In the genomic region with DNA sequence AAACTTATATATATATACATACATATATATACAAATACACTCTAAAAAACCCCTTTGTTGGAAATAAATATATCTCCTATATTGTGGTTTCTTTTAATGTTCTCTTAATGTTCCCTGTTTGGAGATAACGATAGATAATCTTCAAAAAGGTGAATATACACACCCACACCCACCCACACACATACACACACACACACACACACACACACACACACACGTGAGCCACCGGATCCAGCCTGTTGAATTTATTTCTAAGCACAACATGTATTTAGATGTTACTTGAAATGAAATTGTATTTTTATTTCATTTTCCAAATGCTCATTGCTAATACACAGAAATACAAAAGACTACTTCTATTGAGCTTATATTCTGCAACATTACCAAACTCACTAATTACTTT, we compare ENCODE assay signal across 4 cellular contexts. TPM values are rescaled to one million over a fixed set of nuclear protein-coding genes. Genes with fewer than 3 reads are reported as not detected.
DNase-seq lines count a peak whose midpoint lies in the region; ATAC-seq and TF ChIP-seq lines count a peak whose summit lies in the region.
"Not testable (repeated sequence)": the region's sequence is repeated elsewhere in the genome, so short reads cannot be mapped to it uniquely, and the experiment has no call there.

No MANE protein-coding gene starts in this region.

- intact Hi-C loops in PC-3 (cut with micrococcal nuclease), result not testable (repeated sequence)

- not testable (repeated sequence) for TF ChIP-seq CTCF in PC-3 (conservative IDR thresholded peaks at IDR 0.05; ENCODE audit: low read depth, low read length); lung (IDR thresholded peaks at IDR 0.05; ENCODE audit: control extremely low read depth, extremely low read depth)

- not testable (repeated sequence) for H3K9me3 Mint-ChIP-seq in activated CD8-positive, alpha-beta memory T cell treated with anti-CD3 and anti-CD28 coated beads, Interleukin-2, amount 10 ng/mL, durations not matched to agents 7 days and 5 days (ENCODE audit: low read depth)

- H2AFZ ChIP-seq in PC-3 (ENCODE audit: low read length), result not testable (repeated sequence)

- not testable (repeated sequence) for H3K9ac ChIP-seq in PC-3 (ENCODE audit: low read length)

- CTCF ChIA-PET in PC-3 (lab: Charles Lee), result not testable (repeated sequence)
- CTCF ChIA-PET in activated CD8-positive, alpha-beta memory T cell treated with anti-CD3 and anti-CD28 coated beads, Interleukin-2, amount 10 ng/mL, durations not matched to agents 7 days and 5 days (lab: Charles Lee), result interaction anchor here (1.1 to 2.0 kb wide), 2 partner anchors 10 to 25 kb away, joined by 3 to 5 read pairs; no protein-coding TSS in a partner anchor

- WGBS in lung, 2 donors, result 94 to 98% methylated on average over 3 of the region's 3 CpGs

- not testable (repeated sequence) for H3K4me3 ChIP-seq in PC-3 (ENCODE audit: low read length); lung

- H3K36me3 Mint-ChIP-seq in activated CD8-positive, alpha-beta memory T cell treated with anti-CD3 and anti-CD28 coated beads, Interleukin-2, amount 10 ng/mL, durations not matched to agents 7 days and 5 days, result not testable (repeated sequence)

- H3K4me2 ChIP-seq in PC-3 (ENCODE audit: low read length), result not testable (repeated sequence)

- POLR2A ChIA-PET in PC-3 (lab: Charles Lee; ENCODE audit: unreplicated experiment), result not testable (repeated sequence)

- not testable (repeated sequence) for H3K9me2 ChIP-seq in PC-3 (replicated peaks; ENCODE audit: low read length)

- ATAC-seq in PC-3; activated CD8-positive, alpha-beta memory T cell treated with anti-CD3 and anti-CD28 coated beads, Interleukin-2, amount 10 ng/mL, durations not matched to agents 7 days and 5 days; lung (ENCODE audit: insufficient read depth, low FRiP score): not testable (repeated sequence)

- H3K27me3 ChIP-seq in PC-3 (ENCODE audit: low read length); lung (ENCODE audit: control insufficient read depth, insufficient read depth): not testable (repeated sequence)

- H3K4me3 Mint-ChIP-seq in activated CD8-positive, alpha-beta memory T cell treated with anti-CD3 and anti-CD28 coated beads, Interleukin-2, amount 10 ng/mL, durations not matched to agents 7 days and 5 days, result not testable (repeated sequence)

- H3K27ac Mint-ChIP-seq in activated CD8-positive, alpha-beta memory T cell treated with anti-CD3 and anti-CD28 coated beads, Interleukin-2, amount 10 ng/mL, durations not matched to agents 7 days and 5 days, result not testable (repeated sequence)

- BruUV-seq in PC-3 (replicated peaks; lab: Mats Ljungman, UMichigan), result not testable (repeated sequence)

- not testable (repeated sequence) for H3K4me1 Mint-ChIP-seq in activated CD8-positive, alpha-beta memory T cell treated with anti-CD3 and anti-CD28 coated beads, Interleukin-2, amount 10 ng/mL, durations not matched to agents 7 days and 5 days

- H3F3A ChIP-seq in PC-3 (ENCODE audit: low read length, unreplicated experiment), result not testable (repeated sequence)

- H4K20me1 ChIP-seq in PC-3 (ENCODE audit: low read length), result not testable (repeated sequence)

- not testable (repeated sequence) for H3K36me3 ChIP-seq in PC-3 (ENCODE audit: low read depth, low read length); lung (ENCODE audit: control insufficient read depth in 2 of 2, insufficient read depth in 2 of 2, low read length in 2 of 2)

- H3K4me1 ChIP-seq in PC-3 (ENCODE audit: insufficient read depth, low read length), result peaks cover 10% of the 10 kb centered on the region
- not testable (repeated sequence) for H3K4me1 ChIP-seq in lung (ENCODE audit: control insufficient read depth in 2 of 2, insufficient read depth in 2 of 2, low read length in 2 of 2)

- H3K9me3 ChIP-seq in PC-3 (ENCODE audit: low read length); lung (ENCODE audit: control insufficient read depth in 2 of 2, insufficient read depth in 1 of 2, low read length in 1 of 2): not testable (repeated sequence)

- H3K27me3 Mint-ChIP-seq in activated CD8-positive, alpha-beta memory T cell treated with anti-CD3 and anti-CD28 coated beads, Interleukin-2, amount 10 ng/mL, durations not matched to agents 7 days and 5 days, result not testable (repeated sequence)

- H3K27ac ChIP-seq in PC-3 (ENCODE audit: low read length); lung (ENCODE audit: low read depth in 1 of 2, low read length in 1 of 2): not testable (repeated sequence)

- peak; percentile 0 for DNase-seq in PC-3
- DNase-seq in activated CD8-positive, alpha-beta memory T cell treated with anti-CD3 and anti-CD28 coated beads, Interleukin-2, amount 10 ng/mL, durations not matched to agents 7 days and 5 days, result peak; percentile 23
- peak; percentile 22 for DNase-seq in lung (ENCODE audit: low spot score)
- DNase-seq in ureter (ENCODE audit: low spot score), result peak; percentile 34

- not testable (repeated sequence) for H3K79me2 ChIP-seq in PC-3 (ENCODE audit: low read length)

RNA-seq across cellular contexts. Expression of a gene that starts 14.0 kb away (rescaled TPM):
- total RNA-seq in PC-3 (2014; rRNA removed), result 57.2 and 76.7 TPM in 2 replicates
- total RNA-seq in activated CD8-positive, alpha-beta memory T cell treated with anti-CD3 and anti-CD28 coated beads, Interleukin-2, amount 10 ng/mL, durations not matched to agents 7 days and 5 days, result 1 to 10 TPM; 2.8 to 3.1 TPM
- 10 to 100 TPM; 54.1 to 83.8 TPM for total RNA-seq in lung
- 1 to 10 TPM; 4.3 to 5.7 TPM for polyA plus RNA-seq in lung
- total RNA-seq in ureter, result 61.9 TPM

Comparison
In these comparisons a context has a peak if more than half of its experiments do, and no peak if none do; other contexts are left out.
1. RNA of a gene that starts 14.0 kb away (total RNA-seq): 54.1 to 83.8 TPM in lung, 61.9 TPM in ureter (single experiment) and 57.2 to 76.7 TPM in PC-3; 2.8 to 3.1 TPM in activated CD8-positive, alpha-beta memory T cell treated with anti-CD3 and anti-CD28 coated beads, Interleukin-2, amount 10 ng/mL, durations not matched to agents 7 days and 5 days; every median in the first group is over 10 times any median in the second.
2. Peak in every context shown above with its lines, with median percentiles within 50 percentile points of each other: DNase-seq.